In the genomic region with DNA sequence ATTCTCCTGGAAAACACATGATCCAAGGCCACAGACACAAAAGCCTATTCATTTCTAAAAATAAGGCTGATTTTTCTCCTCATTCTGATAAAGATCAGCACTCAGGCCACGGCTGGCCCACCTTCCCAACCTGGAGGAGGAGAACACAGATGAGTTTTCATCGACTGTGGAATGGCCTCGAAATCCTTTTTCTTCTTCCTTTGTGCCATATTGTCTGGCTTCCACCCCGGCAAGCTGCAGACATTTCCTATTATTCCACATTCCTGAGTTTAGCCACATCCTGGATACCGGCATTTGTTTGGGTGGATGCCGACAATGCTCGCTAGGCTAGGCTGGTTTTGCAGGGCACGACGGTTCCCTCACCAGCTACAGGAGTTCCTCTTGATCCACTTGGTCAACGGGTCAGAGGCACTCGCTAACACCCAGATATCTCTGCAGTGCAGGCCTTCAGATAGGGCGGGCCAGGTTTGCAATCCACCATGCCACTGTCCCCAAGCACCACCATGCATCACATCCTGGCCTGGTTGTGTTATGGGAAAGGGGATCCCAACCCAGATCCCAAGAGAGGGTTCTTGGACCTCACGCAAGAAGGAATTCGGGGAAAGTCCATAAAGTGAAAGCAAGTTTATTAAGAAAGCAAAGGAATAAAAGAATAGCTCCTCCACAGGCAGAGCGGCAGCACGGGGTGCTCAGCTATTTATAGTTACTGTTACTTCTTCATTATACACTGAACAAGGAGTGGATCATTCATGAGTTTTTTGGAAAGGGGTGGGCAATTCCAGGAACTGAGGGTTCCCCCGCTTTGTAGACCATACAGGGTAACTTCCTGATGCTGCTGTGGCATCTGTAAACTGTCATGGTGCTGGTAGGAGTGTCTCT, we compare ENCODE assay signal across 9 cellular contexts. TPM values are rescaled to one million over a fixed set of nuclear protein-coding genes. Genes with fewer than 3 reads are reported as not detected.
DNase-seq lines count a peak whose midpoint lies in the region; ATAC-seq and TF ChIP-seq lines count a peak whose summit lies in the region.
"Had no signal": no experiment of that assay in that cellular context is flagged by ENCODE, and none has a peak within 500 bp of the region (broad histone marks: within the 10 kb centered on the region; RNA-seq: fewer than 3 reads in every experiment).

No MANE protein-coding gene starts in this region.

- H3K4me3 ChIP-seq in right cardiac atrium (ENCODE audit: low read length) (no peak overlapping the region), thoracic aorta (peak overlapping the region; percentile 46)

- TF ChIP-seq CTCF in thoracic aorta (IDR thresholded peaks at IDR 0.05) = no peak

- peak overlapping the region; percentile 33 for H3K27ac ChIP-seq in right cardiac atrium (ENCODE audit: low read length)
- peak overlapping the region; percentile 56 to 82 for H3K27ac ChIP-seq in thoracic aorta
- H3K27ac ChIP-seq: C4-2B had no signal

- peak; percentile 47 for DNase-seq in activated CD4-positive, alpha-beta T cell treated with anti-CD3 and anti-CD28 coated beads, Interleukin-2, amount 10 ng/mL, durations not matched to agents 7 days and 5 days
- no peak for DNase-seq in activated CD4-positive, alpha-beta T cell treated with anti-CD3 and anti-CD28 coated beads, Interleukin-2, amount 50 U/mL, for 1 hour
- DNase-seq in activated T-helper 1 cell treated with anti-CD3 and anti-CD28 coated beads, Interleukin-12 subunit alpha, Interleukin-12 subunit beta, Interleukin-2, Interleukin-4 antibody, amounts not matched to agents 30 ng/mL and 10 ng/mL and 1 ng/mL, durations not matched to agents 14 hours and 24 hours and 36 hours (ENCODE audit: low spot score) = no peak
- peak in 2 of 3 donors; percentile 51 to 79 for DNase-seq in right cardiac atrium
- no peak for DNase-seq in thoracic aorta (ENCODE audit: low spot score)
- DNase-seq in HuH-7 (ENCODE audit: low spot score) = no peak
- no peak for DNase-seq in activated naive CD4-positive, alpha-beta T cell treated with Interleukin-2 at 50 U/mL for 16 hours
- no peak for DNase-seq in GDM1 (lab: John Stamatoyannopoulos, UW)

- ATAC-seq in right cardiac atrium = peak; percentile 16 to 43
- peak; percentile 37 for ATAC-seq in thoracic aorta (ENCODE audit: insufficient number of reproducible peaks, low FRiP score, low read depth)

- H3K4me1 ChIP-seq in right cardiac atrium (ENCODE audit: control insufficient read depth, insufficient read depth, low read length) (peaks cover 10% of the 10 kb centered on the region), thoracic aorta (ENCODE audit: control insufficient read depth in 1 of 2, low read depth in 2 of 2) (peaks cover 14 to 47% of the 10 kb centered on the region in 2 donors)

- peaks cover 50% of the 10 kb centered on the region for H3K4me1 Mint-ChIP-seq in activated CD4-positive, alpha-beta T cell treated with anti-CD3 and anti-CD28 coated beads, Interleukin-2, amount 10 ng/mL, durations not matched to agents 7 days and 5 days
- peaks cover 29% of the 10 kb centered on the region for H3K4me1 Mint-ChIP-seq in activated T-helper 1 cell treated with anti-CD3 and anti-CD28 coated beads, Interleukin-12 subunit alpha, Interleukin-12 subunit beta, Interleukin-2, Interleukin-4 antibody, amounts not matched to agents 30 ng/mL and 10 ng/mL and 1 ng/mL, durations not matched to agents 14 hours and 24 hours and 36 hours (ENCODE audit: low read depth)

- POLR2A ChIA-PET in activated CD4-positive, alpha-beta T cell treated with anti-CD3 and anti-CD28 coated beads, Interleukin-2, amount 10 ng/mL, durations not matched to agents 7 days and 5 days (lab: Charles Lee) = no interaction called here

- intact Hi-C loops in activated T-helper 1 cell treated with anti-CD3 and anti-CD28 coated beads, Interleukin-12 subunit alpha, Interleukin-12 subunit beta, Interleukin-2, Interleukin-4 antibody, amounts not matched to agents 30 ng/mL and 10 ng/mL and 1 ng/mL, durations not matched to agents 14 hours and 24 hours and 36 hours (cut with micrococcal nuclease) = no loop called here
- intact Hi-C loops in right cardiac atrium (cut with DNase I) = loop anchor here in 1 of 4 donors (10.0 kb wide), 1 partner anchor 116 kb away; no protein-coding TSS in a partner anchor

- H3K36me3 Mint-ChIP-seq in activated CD4-positive, alpha-beta T cell treated with anti-CD3 and anti-CD28 coated beads, Interleukin-2, amount 10 ng/mL, durations not matched to agents 7 days and 5 days (ENCODE audit: low read depth) = no peaks in the 10 kb centered on the region
- peaks cover 2% of the 10 kb centered on the region for H3K36me3 Mint-ChIP-seq in activated T-helper 1 cell treated with anti-CD3 and anti-CD28 coated beads, Interleukin-12 subunit alpha, Interleukin-12 subunit beta, Interleukin-2, Interleukin-4 antibody, amounts not matched to agents 30 ng/mL and 10 ng/mL and 1 ng/mL, durations not matched to agents 14 hours and 24 hours and 36 hours (ENCODE audit: low read depth)

- WGBS in right cardiac atrium = 47% methylated on average over 17 of the region's 17 CpGs

- CTCF ChIA-PET in activated CD4-positive, alpha-beta T cell treated with anti-CD3 and anti-CD28 coated beads, Interleukin-2, amount 10 ng/mL, durations not matched to agents 7 days and 5 days (lab: Charles Lee) = interaction anchor here (0.6 to 0.9 kb wide), 2 partner anchors 28 to 811 kb away, joined by 3 to 4 read pairs; no protein-coding TSS in a partner anchor

- no peaks in the 10 kb centered on the region for H3K27me3 Mint-ChIP-seq in activated CD4-positive, alpha-beta T cell treated with anti-CD3 and anti-CD28 coated beads, Interleukin-2, amount 10 ng/mL, durations not matched to agents 7 days and 5 days
- H3K27me3 Mint-ChIP-seq in activated T-helper 1 cell treated with anti-CD3 and anti-CD28 coated beads, Interleukin-12 subunit alpha, Interleukin-12 subunit beta, Interleukin-2, Interleukin-4 antibody, amounts not matched to agents 30 ng/mL and 10 ng/mL and 1 ng/mL, durations not matched to agents 14 hours and 24 hours and 36 hours (ENCODE audit: insufficient read depth) = peaks cover 2% of the 10 kb centered on the region

- H3K9me3 ChIP-seq in right cardiac atrium (ENCODE audit: control insufficient read depth, low read length) (no peaks in the 10 kb centered on the region), thoracic aorta (no peaks in the 10 kb centered on the region)

- no peaks in the 10 kb centered on the region for H3K27me3 ChIP-seq in right cardiac atrium (ENCODE audit: control insufficient read depth, insufficient read depth)
- no peaks in the 10 kb centered on the region for H3K27me3 ChIP-seq in thoracic aorta (replicated peaks; ENCODE audit: insufficient read depth)

- no peaks in the 10 kb centered on the region for H3K9me3 Mint-ChIP-seq in activated CD4-positive, alpha-beta T cell treated with anti-CD3 and anti-CD28 coated beads, Interleukin-2, amount 10 ng/mL, durations not matched to agents 7 days and 5 days
- H3K9me3 Mint-ChIP-seq in activated T-helper 1 cell treated with anti-CD3 and anti-CD28 coated beads, Interleukin-12 subunit alpha, Interleukin-12 subunit beta, Interleukin-2, Interleukin-4 antibody, amounts not matched to agents 30 ng/mL and 10 ng/mL and 1 ng/mL, durations not matched to agents 14 hours and 24 hours and 36 hours = no peaks in the 10 kb centered on the region

- H3K4me3 Mint-ChIP-seq in activated CD4-positive, alpha-beta T cell treated with anti-CD3 and anti-CD28 coated beads, Interleukin-2, amount 10 ng/mL, durations not matched to agents 7 days and 5 days = no peak overlapping the region
- H3K4me3 Mint-ChIP-seq in activated T-helper 1 cell treated with anti-CD3 and anti-CD28 coated beads, Interleukin-12 subunit alpha, Interleukin-12 subunit beta, Interleukin-2, Interleukin-4 antibody, amounts not matched to agents 30 ng/mL and 10 ng/mL and 1 ng/mL, durations not matched to agents 14 hours and 24 hours and 36 hours = peak overlapping the region; percentile 4

- no peaks in the 10 kb centered on the region for H3K36me3 ChIP-seq in thoracic aorta

- peak overlapping the region; percentile 61 for H3K27ac Mint-ChIP-seq in activated CD4-positive, alpha-beta T cell treated with anti-CD3 and anti-CD28 coated beads, Interleukin-2, amount 10 ng/mL, durations not matched to agents 7 days and 5 days
- H3K27ac Mint-ChIP-seq in activated T-helper 1 cell treated with anti-CD3 and anti-CD28 coated beads, Interleukin-12 subunit alpha, Interleukin-12 subunit beta, Interleukin-2, Interleukin-4 antibody, amounts not matched to agents 30 ng/mL and 10 ng/mL and 1 ng/mL, durations not matched to agents 14 hours and 24 hours and 36 hours = no peak overlapping the region

RNA-seq across cellular contexts. Expression of a gene that starts 4.2 kb away (rescaled TPM):
- total RNA-seq in activated CD4-positive, alpha-beta T cell treated with anti-CD3 and anti-CD28 coated beads, Interleukin-2, amount 10 ng/mL, durations not matched to agents 7 days and 5 days = 10 to 100 TPM; 48.2 to 53.3 TPM
- 46.4 and 54.1 TPM in 2 replicates for total RNA-seq in activated T-helper 1 cell treated with anti-CD3 and anti-CD28 coated beads, Interleukin-12 subunit alpha, Interleukin-12 subunit beta, Interleukin-2, Interleukin-4 antibody, amounts not matched to agents 30 ng/mL and 10 ng/mL and 1 ng/mL, durations not matched to agents 14 hours and 24 hours and 36 hours
- total RNA-seq in right cardiac atrium (100 to 1,000 TPM; 136 to 166 (median 142) TPM), thoracic aorta (100 to 1,000 TPM; 242 to 436 TPM)
- 149 TPM for polyA plus RNA-seq in right cardiac atrium

RNA-seq across cellular contexts. Expression of a gene that starts 8.0 kb away (rescaled TPM):
- not detected for total RNA-seq in activated CD4-positive, alpha-beta T cell treated with anti-CD3 and anti-CD28 coated beads, Interleukin-2, amount 10 ng/mL, durations not matched to agents 7 days and 5 days
- total RNA-seq in activated T-helper 1 cell treated with anti-CD3 and anti-CD28 coated beads, Interleukin-12 subunit alpha, Interleukin-12 subunit beta, Interleukin-2, Interleukin-4 antibody, amounts not matched to agents 30 ng/mL and 10 ng/mL and 1 ng/mL, durations not matched to agents 14 hours and 24 hours and 36 hours = not detected in 2 replicates
- total RNA-seq in right cardiac atrium = under 1 TPM in 3 of 4 donors, not detected in 1; 0.11 to 0.17 (median 0.12) TPM
- 0.09 TPM for polyA plus RNA-seq in right cardiac atrium
- total RNA-seq in thoracic aorta = under 1 TPM in 1 of 2 donors, not detected in 1; 0.54 TPM

RNA-seq across cellular contexts. Expression of a gene that starts 20.9 kb away (rescaled TPM):
- total RNA-seq in activated CD4-positive, alpha-beta T cell treated with anti-CD3 and anti-CD28 coated beads, Interleukin-2, amount 10 ng/mL, durations not matched to agents 7 days and 5 days = 100 to 1,000 TPM in 1 of 2 experiments, 10 to 100 TPM in 1; 98.1 to 101 TPM
- total RNA-seq in activated T-helper 1 cell treated with anti-CD3 and anti-CD28 coated beads, Interleukin-12 subunit alpha, Interleukin-12 subunit beta, Interleukin-2, Interleukin-4 antibody, amounts not matched to agents 30 ng/mL and 10 ng/mL and 1 ng/mL, durations not matched to agents 14 hours and 24 hours and 36 hours = 81.3 and 84.6 TPM in 2 replicates
- 100 to 1,000 TPM; 109 to 131 (median 121) TPM for total RNA-seq in right cardiac atrium
- 131 TPM for polyA plus RNA-seq in right cardiac atrium
- total RNA-seq in thoracic aorta = 10 to 100 TPM; 16.8 to 21.1 TPM

RNA-seq across cellular contexts. Expression of a gene that starts 30.2 kb away (rescaled TPM):
- total RNA-seq in activated CD4-positive, alpha-beta T cell treated with anti-CD3 and anti-CD28 coated beads, Interleukin-2, amount 10 ng/mL, durations not matched to agents 7 days and 5 days = 10 to 100 TPM; 90.1 to 98.2 TPM
- 121 and 135 TPM in 2 replicates for total RNA-seq in activated T-helper 1 cell treated with anti-CD3 and anti-CD28 coated beads, Interleukin-12 subunit alpha, Interleukin-12 subunit beta, Interleukin-2, Interleukin-4 antibody, amounts not matched to agents 30 ng/mL and 10 ng/mL and 1 ng/mL, durations not matched to agents 14 hours and 24 hours and 36 hours
- total RNA-seq in right cardiac atrium = 10 to 100 TPM; 26.4 to 33.0 (median 28.9) TPM
- polyA plus RNA-seq in right cardiac atrium = 19.2 TPM
- total RNA-seq in thoracic aorta = 10 to 100 TPM; 50.9 to 52.6 TPM

RNA-seq across cellular contexts. Expression of a gene that starts 31.4 kb away (rescaled TPM):
- 10 to 100 TPM; 66.4 to 82.5 TPM for total RNA-seq in activated CD4-positive, alpha-beta T cell treated with anti-CD3 and anti-CD28 coated beads, Interleukin-2, amount 10 ng/mL, durations not matched to agents 7 days and 5 days
- 121 and 123 TPM in 2 replicates for total RNA-seq in activated T-helper 1 cell treated with anti-CD3 and anti-CD28 coated beads, Interleukin-12 subunit alpha, Interleukin-12 subunit beta, Interleukin-2, Interleukin-4 antibody, amounts not matched to agents 30 ng/mL and 10 ng/mL and 1 ng/mL, durations not matched to agents 14 hours and 24 hours and 36 hours
- total RNA-seq in right cardiac atrium = 10 to 100 TPM; 32.1 to 49.0 (median 41.3) TPM
- 18.3 TPM for polyA plus RNA-seq in right cardiac atrium
- 10 to 100 TPM; 25.5 to 30.5 TPM for total RNA-seq in thoracic aorta

Comparison
In these comparisons a context has a peak if more than half of its experiments do, and no peak if none do; other contexts are left out.
1. DNase-seq: peak in activated CD4-positive, alpha-beta T cell treated with anti-CD3 and anti-CD28 coated beads, Interleukin-2, amount 10 ng/mL, durations not matched to agents 7 days and 5 days (single experiment) and right cardiac atrium (2 of 3); none in activated CD4-positive, alpha-beta T cell treated with anti-CD3 and anti-CD28 coated beads, Interleukin-2, amount 50 U/mL, for 1 hour (single experiment), activated T-helper 1 cell treated with anti-CD3 and anti-CD28 coated beads, Interleukin-12 subunit alpha, Interleukin-12 subunit beta, Interleukin-2, Interleukin-4 antibody, amounts not matched to agents 30 ng/mL and 10 ng/mL and 1 ng/mL, durations not matched to agents 14 hours and 24 hours and 36 hours (single experiment), thoracic aorta (single experiment), HuH-7 (single experiment), activated naive CD4-positive, alpha-beta T cell treated with Interleukin-2 at 50 U/mL for 16 hours (single experiment) and GDM1 (single experiment).